ENCODE assay signal across 7 cellular contexts in genomic region chr7:50634378-50634777, GRCh38.
"Had no signal": no experiment of that assay in that cellular context is flagged by ENCODE, and none has a peak within 500 bp of the region (broad histone marks: within the 10 kb centered on the region; RNA-seq: fewer than 3 reads in every experiment).

No MANE protein-coding gene starts in this region.

- H3K27ac ChIP-seq: HL-60, KMS-11 had no signal

- H3K4me3 Mint-ChIP-seq: IgD-negative memory B cell had no signal

- FAIRE-seq: HepG2, HTR-8/SVneo had no signal

- H3K9ac ChIP-seq: KMS-11 had no signal

- H3K27ac Mint-ChIP-seq: IgD-negative memory B cell had no signal

- H3K4me2 ChIP-seq: KMS-11 had no signal

- ATAC-seq: HepG2 had no signal

- DNase-seq: IMR-90, KG1 had no signal
